8 cellular contexts compared by ENCODE assay signal in the genomic region with DNA sequence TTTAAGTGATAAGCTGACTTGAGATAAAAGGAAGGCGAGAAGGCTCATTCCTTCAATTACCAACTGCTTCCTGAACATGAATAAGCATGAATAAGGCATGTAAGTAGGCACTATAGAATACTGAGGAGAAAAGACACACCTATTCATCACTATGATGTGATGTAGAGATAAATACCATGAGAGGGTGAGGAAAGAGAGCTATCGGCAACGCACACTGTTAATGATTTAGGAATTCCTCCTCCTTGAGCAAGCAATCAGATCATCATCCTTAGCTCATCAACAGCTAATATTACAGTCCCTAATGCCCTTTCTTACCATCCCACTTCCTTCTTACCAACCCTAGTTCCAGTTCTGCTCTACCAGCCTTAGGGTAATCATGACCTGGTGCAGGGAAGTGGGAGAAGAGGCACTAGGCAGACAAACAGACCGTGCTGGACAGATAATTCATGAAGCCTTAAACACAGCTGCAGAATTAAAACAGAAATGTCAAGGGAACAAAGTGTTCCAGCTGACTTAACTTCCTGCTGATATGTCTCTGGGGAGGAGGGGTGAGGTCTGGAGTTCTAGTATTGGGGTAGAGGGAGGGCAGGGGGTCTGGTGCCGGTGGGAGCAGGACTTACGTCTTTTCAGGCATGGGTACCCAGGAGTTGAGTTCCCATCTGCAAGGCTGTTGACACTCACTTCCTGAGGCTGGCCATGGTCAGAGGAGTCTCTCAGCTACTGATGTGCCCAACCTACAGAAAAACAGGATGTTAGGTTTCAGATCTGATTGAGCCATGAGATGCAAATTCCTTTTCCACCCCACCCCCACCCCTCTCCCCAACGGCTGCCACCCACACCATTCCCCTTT. TPM values are rescaled to one million over a fixed set of nuclear protein-coding genes. Genes with fewer than 3 reads are reported as not detected.
A peak's percentile ranks its signal among the peaks of the same experiment; 100 is the strongest.
DNase-seq lines count a peak whose midpoint lies in the region; ATAC-seq and TF ChIP-seq lines count a peak whose summit lies in the region.

No MANE protein-coding gene starts in this region.

- peak overlapping the region; percentile 88 for H3K27ac Mint-ChIP-seq in activated naive CD8-positive, alpha-beta T cell treated with anti-CD3 and anti-CD28 coated beads for 36 hours

- H3K4me3 Mint-ChIP-seq in activated naive CD8-positive, alpha-beta T cell treated with anti-CD3 and anti-CD28 coated beads for 36 hours: peak overlapping the region; percentile 65

- ATAC-seq in GM19395 (IDR thresholded peaks at IDR 0.05; ENCODE audit: unreplicated experiment): peak; percentile 63
- ATAC-seq in stimulated activated naive CD8-positive, alpha-beta T cell treated with anti-CD3 and anti-CD28 coated beads, Interleukin-15, Interleukin-2, amounts not matched to agents 100 U/mL and 50 U/mL, for 24 hours: peak; percentile 81
- ATAC-seq in HG03025 (IDR thresholded peaks at IDR 0.05; ENCODE audit: low FRiP score, unreplicated experiment): no peak

- H3K9me3 ChIP-seq in iPS-20b (ENCODE audit: insufficient read depth, low read depth, low read length): peaks cover 13% of the 10 kb centered on the region; the same call in 1 of the 2 replicates

- peak overlapping the region; percentile 14; the same call in 1 of the 2 replicates for H3K9ac ChIP-seq in iPS-20b (ENCODE audit: low read depth, low read length)

- H3K27me3 ChIP-seq in HL-60 (ENCODE audit: insufficient read depth, poor library complexity, severe bottlenecking) (no peaks in the 10 kb centered on the region), iPS-20b (ENCODE audit: insufficient read depth, low read length) (no peaks in the 10 kb centered on the region)

- peak overlapping the region; percentile 76 for H3K27ac ChIP-seq in HL-60 (replicated peaks)
- H3K27ac ChIP-seq in iPS-20b (ENCODE audit: low read length): no peak overlapping the region

- DNase-seq in Ammon's horn (ENCODE audit: low spot score) (peak; percentile 70), HL-60 (ENCODE audit: low read depth in 1 of 2, low spot score in 1 of 2) (peak in 1 of 2 experiments; percentile 91), NCI-H446 treated with DMSO at 0.1 percent for 48 hours (lab: John Stamatoyannopoulos, UW) (no peak)
- no peak for DNase-seq in activated naive CD8-positive, alpha-beta T cell treated with anti-CD3 and anti-CD28 coated beads for 36 hours
- DNase-seq in stimulated activated naive CD8-positive, alpha-beta T cell treated with anti-CD3 and anti-CD28 coated beads, Interleukin-15, Interleukin-2, amounts not matched to agents 100 U/mL and 50 U/mL, for 24 hours: peak; percentile 35

- peaks cover 48% of the 10 kb centered on the region for H3K4me1 Mint-ChIP-seq in activated naive CD8-positive, alpha-beta T cell treated with anti-CD3 and anti-CD28 coated beads for 36 hours

- no peak for TF ChIP-seq CTCF in HL-60 (IDR thresholded peaks at IDR 0.05; ENCODE audit: insufficient read depth, low read length)

- H3K9me3 Mint-ChIP-seq in activated naive CD8-positive, alpha-beta T cell treated with anti-CD3 and anti-CD28 coated beads for 36 hours: peaks cover 3% of the 10 kb centered on the region

- peak overlapping the region; percentile 31 for H3K4me3 ChIP-seq in HL-60 (replicated peaks; ENCODE audit: insufficient read depth, low read length)
- no peak overlapping the region for H3K4me3 ChIP-seq in iPS-20b (ENCODE audit: low read length)

- H3K36me3 ChIP-seq in iPS-20b (ENCODE audit: insufficient read depth, low read depth, low read length): no peaks in the 10 kb centered on the region

- H3K27me3 Mint-ChIP-seq in activated naive CD8-positive, alpha-beta T cell treated with anti-CD3 and anti-CD28 coated beads for 36 hours: no peaks in the 10 kb centered on the region

- H3K36me3 Mint-ChIP-seq in activated naive CD8-positive, alpha-beta T cell treated with anti-CD3 and anti-CD28 coated beads for 36 hours: peaks cover 8% of the 10 kb centered on the region

- peaks cover 9% of the 10 kb centered on the region for H3K4me1 ChIP-seq in iPS-20b (ENCODE audit: insufficient read depth, low read length)

RNA-seq across cellular contexts. Expression of a gene that starts 12.7 kb away (rescaled TPM):
- 10 to 100 TPM; 56.4 to 58.2 TPM for total RNA-seq in activated naive CD8-positive, alpha-beta T cell treated with anti-CD3 and anti-CD28 coated beads for 36 hours

Comparison
In these comparisons a context has a peak if more than half of its experiments do, and no peak if none do; other contexts are left out.
1. DNase-seq: peak in Ammon's horn (single experiment) and stimulated activated naive CD8-positive, alpha-beta T cell treated with anti-CD3 and anti-CD28 coated beads, Interleukin-15, Interleukin-2, amounts not matched to agents 100 U/mL and 50 U/mL, for 24 hours (single experiment); none in activated naive CD8-positive, alpha-beta T cell treated with anti-CD3 and anti-CD28 coated beads for 36 hours (single experiment) and NCI-H446 treated with DMSO at 0.1 percent for 48 hours (single experiment).